1 cellular context compared by ENCODE assay signal in genomic region chr19:50657672-50658437, GRCh38.
TF ChIP-seq lines count a peak whose summit lies in the region.

No MANE protein-coding gene starts in this region.

TF ChIP-seq in HEK293, 187 proteins besides CTCF, POLR2A, EP300 and RAD21 (continued from another document):
- TF ChIP-seq, protein P1, sequence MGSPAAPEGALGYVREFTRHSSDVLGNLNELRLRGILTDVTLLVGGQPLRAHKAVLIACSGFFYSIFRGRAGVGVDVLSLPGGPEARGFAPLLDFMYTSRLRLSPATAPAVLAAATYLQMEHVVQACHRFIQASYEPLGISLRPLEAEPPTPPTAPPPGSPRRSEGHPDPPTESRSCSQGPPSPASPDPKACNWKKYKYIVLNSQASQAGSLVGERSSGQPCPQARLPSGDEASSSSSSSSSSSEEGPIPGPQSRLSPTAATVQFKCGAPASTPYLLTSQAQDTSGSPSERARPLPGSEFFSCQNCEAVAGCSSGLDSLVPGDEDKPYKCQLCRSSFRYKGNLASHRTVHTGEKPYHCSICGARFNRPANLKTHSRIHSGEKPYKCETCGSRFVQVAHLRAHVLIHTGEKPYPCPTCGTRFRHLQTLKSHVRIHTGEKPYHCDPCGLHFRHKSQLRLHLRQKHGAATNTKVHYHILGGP (tag by site-specific recombination; IDR thresholded peaks at IDR 0.05), result no peak
- TF ChIP-seq ZNF184 (tag by site-specific recombination; IDR thresholded peaks at IDR 0.05) (no peak), ZNF660 (tag by site-specific recombination; IDR thresholded peaks at IDR 0.05) (peak; percentile 53; the same call in 1 of the 2 replicates), KLF9 (tag by site-specific recombination; IDR thresholded peaks at IDR 0.05; ENCODE audit: low read depth) (peak; percentile 49; the same call in 1 of the 2 replicates), KLF16 (tag by site-specific recombination; IDR thresholded peaks at IDR 0.05) (peak; percentile 18; the same call in 1 of the 2 replicates), ZBTB48 (tag by site-specific recombination; IDR thresholded peaks at IDR 0.05) (peak; percentile 10; the same call in 1 of the 2 replicates), ZEB2 (tag by site-specific recombination; IDR thresholded peaks at IDR 0.05) (peak; percentile 13; the same call in 1 of the 2 replicates), ZXDB (tag by site-specific recombination; IDR thresholded peaks at IDR 0.05) (peak; percentile 57), SP2 (tag by site-specific recombination; IDR thresholded peaks at IDR 0.05) (peak; percentile 99), ZNF600 (tag by site-specific recombination; IDR thresholded peaks at IDR 0.05) (peak; percentile 13; the same call in 1 of the 2 replicates), ZBTB8A (tag by site-specific recombination; IDR thresholded peaks at IDR 0.05) (0 out of 2 replicates have a peak, but pooled peaks have one; percentile 25), GLIS2 (tag by site-specific recombination; IDR thresholded peaks at IDR 0.05) (0 out of 2 replicates have a peak, but pooled peaks have one; percentile 7), ZBTB11 (tag by site-specific recombination; conservative IDR thresholded peaks at IDR 0.05; ENCODE audit: low read depth) (peak; percentile 28), SP3 (tag by site-specific recombination; IDR thresholded peaks at IDR 0.05) (peak; percentile 96), ZNF629 (tag by site-specific recombination; IDR thresholded peaks at IDR 0.05) (peak; percentile 67), ZBTB21 (tag by site-specific recombination; IDR thresholded peaks at IDR 0.05) (peak; percentile 72), ZFP37 (tag by site-specific recombination; IDR thresholded peaks at IDR 0.05) (peak; percentile 53; the same call in 1 of the 2 replicates), ZNF518A (tag by site-specific recombination; conservative IDR thresholded peaks at IDR 0.05; ENCODE audit: low read depth) (0 out of 2 replicates have a peak, but pooled peaks have one; percentile 35), OVOL3 (tag by site-specific recombination; IDR thresholded peaks at IDR 0.05) (0 out of 2 replicates have a peak, but pooled peaks have one; percentile 34)
